ENCODE assay signal across 8 cellular contexts in the genomic region with DNA sequence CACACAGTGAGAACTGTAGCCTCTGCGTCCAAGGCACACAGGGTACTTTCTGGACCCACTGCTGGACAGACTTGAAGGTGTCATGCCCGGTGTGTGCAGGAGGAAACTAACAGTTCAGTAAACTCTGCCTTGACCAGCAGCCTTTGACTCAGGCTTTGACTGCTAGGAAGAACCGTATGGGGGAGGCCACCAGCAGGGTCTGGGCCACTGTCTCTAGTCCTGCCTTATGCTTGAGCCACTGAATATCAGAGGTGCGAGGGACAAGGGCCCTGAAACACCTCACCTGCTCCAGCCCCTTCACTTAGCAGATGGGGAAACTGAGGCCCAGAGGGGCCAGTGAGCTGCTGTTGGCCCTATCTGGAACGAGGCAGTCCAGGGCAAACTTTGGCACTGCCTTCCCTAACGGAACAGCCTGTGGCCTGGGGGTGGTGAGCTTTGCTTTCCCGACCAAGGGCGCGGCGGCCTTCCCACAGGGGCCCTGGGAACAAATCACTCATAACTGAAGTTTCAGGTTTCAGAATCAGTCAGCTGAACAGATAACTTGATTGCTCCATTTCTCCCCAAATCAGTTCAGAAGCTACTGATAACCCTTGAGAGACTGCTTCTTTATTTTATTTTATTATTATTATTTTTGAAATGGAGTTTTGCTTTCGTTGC.
DNase-seq lines count a peak whose midpoint lies in the region; ATAC-seq and TF ChIP-seq lines count a peak whose summit lies in the region.
"Had no signal": no experiment of that assay in that cellular context is flagged by ENCODE, and none has a peak within 500 bp of the region (broad histone marks: within the 10 kb centered on the region; RNA-seq: fewer than 3 reads in every experiment).

No MANE protein-coding gene starts in this region.

- TF ChIP-seq CTCF in HFFc6 (IDR thresholded peaks at IDR 0.05) (no peak), SK-N-SH (IDR thresholded peaks at IDR 0.05) (no peak)

- H3K4me3 Mint-ChIP-seq in activated T-helper 17 cell treated with anti-CD3 and anti-CD28 coated beads, Interleukin-2, amount 50 U/mL, for 72 hours: peak overlapping the region; percentile 31
- H3K4me3 Mint-ChIP-seq in HFFc6: no peak overlapping the region

- H3K9me3 Mint-ChIP-seq in activated T-helper 17 cell treated with anti-CD3 and anti-CD28 coated beads, Interleukin-2, amount 50 U/mL, for 72 hours: no peaks in the 10 kb centered on the region
- no peaks in the 10 kb centered on the region for H3K9me3 Mint-ChIP-seq in HFFc6

- no peak for TF ChIP-seq RAD21 in SK-N-SH (IDR thresholded peaks at IDR 0.05; ENCODE audit: low read length)

- no peaks in the 10 kb centered on the region for H3F3A ChIP-seq in SK-N-SH (replicated peaks; ENCODE audit: insufficient read depth)

- H3K36me3 Mint-ChIP-seq in activated T-helper 17 cell treated with anti-CD3 and anti-CD28 coated beads, Interleukin-2, amount 50 U/mL, for 72 hours (ENCODE audit: low read depth): peaks cover 34% of the 10 kb centered on the region
- H3K36me3 Mint-ChIP-seq in HFFc6 (ENCODE audit: low read depth): no peaks in the 10 kb centered on the region

- no peaks in the 10 kb centered on the region for H3K9me3 ChIP-seq in SK-N-SH

- DNase-seq in GM19240 (ENCODE audit: insufficient read length, low spot score) (peak; percentile 58), HFFc6 (no peak), SK-N-SH (no peak), left cardiac atrium (no peak)
- peak; percentile 47 to 54 for DNase-seq in stimulated activated CD8-positive, alpha-beta memory T cell treated with anti-CD3 and anti-CD28 coated beads, Interleukin-7, amount 100 ng/mL, for 48 hours (ENCODE audit: extremely low read depth in 1 of 2, low read depth in 1 of 2)
- DNase-seq: GOT3 had no signal

- H3K9me2 ChIP-seq in SK-N-SH: no peaks in the 10 kb centered on the region

- no peaks in the 10 kb centered on the region for H4K20me1 ChIP-seq in SK-N-SH (ENCODE audit: insufficient read depth)

- WGBS in SK-N-SH (ENCODE audit: low lambda C conversion rate): 67% methylated on average over 5 of the region's 11 CpGs

- peaks cover 10% of the 10 kb centered on the region for H3K4me1 Mint-ChIP-seq in activated T-helper 17 cell treated with anti-CD3 and anti-CD28 coated beads, Interleukin-2, amount 50 U/mL, for 72 hours
- no peaks in the 10 kb centered on the region for H3K4me1 Mint-ChIP-seq in HFFc6 (ENCODE audit: low read depth)

- peaks cover 0 to 6% of the 10 kb centered on the region in 2 experiments for H3K36me3 ChIP-seq in SK-N-SH (replicated peaks in 1 of 2; ENCODE audit: control insufficient read depth in 1 of 2, insufficient read depth in 2 of 2, low read length in 1 of 2)

- H3K4me2 ChIP-seq in SK-N-SH: no peak overlapping the region

- no peak overlapping the region for H2AFZ ChIP-seq in SK-N-SH (ENCODE audit: low read depth)

- intact Hi-C loops in left cardiac atrium (cut with DNase I): no loop called here

- no peak overlapping the region for H3K9ac ChIP-seq in SK-N-SH

- H3K27me3 Mint-ChIP-seq in activated T-helper 17 cell treated with anti-CD3 and anti-CD28 coated beads, Interleukin-2, amount 50 U/mL, for 72 hours: no peaks in the 10 kb centered on the region
- H3K27me3 Mint-ChIP-seq in HFFc6 (ENCODE audit: insufficient read depth): peaks cover 3% of the 10 kb centered on the region

- no peaks in the 10 kb centered on the region for H3K79me2 ChIP-seq in SK-N-SH (ENCODE audit: insufficient read depth)

- no peak for TF ChIP-seq EP300 in SK-N-SH (IDR thresholded peaks at IDR 0.05; ENCODE audit: borderline replicate concordance in 1 of 2, low read depth in 1 of 2, low read length in 1 of 2)

- H3K27ac ChIP-seq in SK-N-SH (ENCODE audit: low read depth in 2 of 2, low read length in 1 of 2): no peak overlapping the region

- H3K27me3 ChIP-seq in SK-N-SH (ENCODE audit: insufficient read depth): no peaks in the 10 kb centered on the region

- H3K27ac Mint-ChIP-seq in activated T-helper 17 cell treated with anti-CD3 and anti-CD28 coated beads, Interleukin-2, amount 50 U/mL, for 72 hours: peak overlapping the region; percentile 75
- H3K27ac Mint-ChIP-seq in HFFc6: no peak overlapping the region

- POLR2A ChIA-PET in SK-N-SH (lab: Yijun Ruan, JAX): no interaction called here

- peaks cover 0 to 14% of the 10 kb centered on the region in 2 experiments; a peak in 1 of 4 replicates for H3K4me1 ChIP-seq in SK-N-SH (ENCODE audit: control insufficient read depth in 1 of 2, insufficient read depth in 2 of 2, low read depth in 1 of 2, low read length in 1 of 2)

- H3K4me3 ChIP-seq in SK-N-SH (ENCODE audit: low read depth in 2 of 2, low read length in 1 of 2): no peak overlapping the region

- CTCF ChIA-PET in SK-N-SH (lab: Yijun Ruan, JAX): interaction anchor here (0.5 to 1.6 kb wide), 2 partner anchors 10 to 1301 kb away, joined by 3 read pairs; no protein-coding TSS in a partner anchor

- ATAC-seq in HG03039 (IDR thresholded peaks at IDR 0.05; ENCODE audit: unreplicated experiment) (peak; percentile 48), left cardiac atrium (no peak)
- peak; percentile 84 for ATAC-seq in activated T-helper 17 cell treated with anti-CD3 and anti-CD28 coated beads, Interleukin-2, amount 50 U/mL, for 72 hours (replicated peaks)

TF ChIP-seq in SK-N-SH, 30 proteins besides CTCF, POLR2A, EP300 and RAD21:
- TF ChIP-seq EZH2phosphoT487 (IDR thresholded peaks at IDR 0.05; ENCODE audit: borderline replicate concordance, low read depth): no peak
- TF ChIP-seq MXI1 (IDR thresholded peaks at IDR 0.05; ENCODE audit: low read depth, low read length): no peak
- TF ChIP-seq, protein P1, sequence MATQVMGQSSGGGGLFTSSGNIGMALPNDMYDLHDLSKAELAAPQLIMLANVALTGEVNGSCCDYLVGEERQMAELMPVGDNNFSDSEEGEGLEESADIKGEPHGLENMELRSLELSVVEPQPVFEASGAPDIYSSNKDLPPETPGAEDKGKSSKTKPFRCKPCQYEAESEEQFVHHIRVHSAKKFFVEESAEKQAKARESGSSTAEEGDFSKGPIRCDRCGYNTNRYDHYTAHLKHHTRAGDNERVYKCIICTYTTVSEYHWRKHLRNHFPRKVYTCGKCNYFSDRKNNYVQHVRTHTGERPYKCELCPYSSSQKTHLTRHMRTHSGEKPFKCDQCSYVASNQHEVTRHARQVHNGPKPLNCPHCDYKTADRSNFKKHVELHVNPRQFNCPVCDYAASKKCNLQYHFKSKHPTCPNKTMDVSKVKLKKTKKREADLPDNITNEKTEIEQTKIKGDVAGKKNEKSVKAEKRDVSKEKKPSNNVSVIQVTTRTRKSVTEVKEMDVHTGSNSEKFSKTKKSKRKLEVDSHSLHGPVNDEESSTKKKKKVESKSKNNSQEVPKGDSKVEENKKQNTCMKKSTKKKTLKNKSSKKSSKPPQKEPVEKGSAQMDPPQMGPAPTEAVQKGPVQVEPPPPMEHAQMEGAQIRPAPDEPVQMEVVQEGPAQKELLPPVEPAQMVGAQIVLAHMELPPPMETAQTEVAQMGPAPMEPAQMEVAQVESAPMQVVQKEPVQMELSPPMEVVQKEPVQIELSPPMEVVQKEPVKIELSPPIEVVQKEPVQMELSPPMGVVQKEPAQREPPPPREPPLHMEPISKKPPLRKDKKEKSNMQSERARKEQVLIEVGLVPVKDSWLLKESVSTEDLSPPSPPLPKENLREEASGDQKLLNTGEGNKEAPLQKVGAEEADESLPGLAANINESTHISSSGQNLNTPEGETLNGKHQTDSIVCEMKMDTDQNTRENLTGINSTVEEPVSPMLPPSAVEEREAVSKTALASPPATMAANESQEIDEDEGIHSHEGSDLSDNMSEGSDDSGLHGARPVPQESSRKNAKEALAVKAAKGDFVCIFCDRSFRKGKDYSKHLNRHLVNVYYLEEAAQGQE (IDR thresholded peaks at IDR 0.05; ENCODE audit: low read depth, low read length): no peak
- TF ChIP-seq NRF1 (IDR thresholded peaks at IDR 0.05; ENCODE audit: low read depth, low read length): no peak
- no peak for TF ChIP-seq JUND (IDR thresholded peaks at IDR 0.05)
- no peak for TF ChIP-seq TEAD4 (IDR thresholded peaks at IDR 0.05; ENCODE audit: borderline replicate concordance, insufficient read depth)
TF ChIP-seq in SK-N-SH: peak in this region for 0.

Comparison
In these comparisons a context has a peak if more than half of its experiments do, and no peak if none do; other contexts are left out.
1. DNase-seq: peak in GM19240 (single experiment) and stimulated activated CD8-positive, alpha-beta memory T cell treated with anti-CD3 and anti-CD28 coated beads, Interleukin-7, amount 100 ng/mL, for 48 hours (2 of 2); none in HFFc6 (single experiment), SK-N-SH (single experiment) and left cardiac atrium (single experiment).
2. ATAC-seq: peak in HG03039 (single experiment) and activated T-helper 17 cell treated with anti-CD3 and anti-CD28 coated beads, Interleukin-2, amount 50 U/mL, for 72 hours (single experiment); none in left cardiac atrium (0 of 2).